ENCODE assay signal across 10 cellular contexts in the genomic region with DNA sequence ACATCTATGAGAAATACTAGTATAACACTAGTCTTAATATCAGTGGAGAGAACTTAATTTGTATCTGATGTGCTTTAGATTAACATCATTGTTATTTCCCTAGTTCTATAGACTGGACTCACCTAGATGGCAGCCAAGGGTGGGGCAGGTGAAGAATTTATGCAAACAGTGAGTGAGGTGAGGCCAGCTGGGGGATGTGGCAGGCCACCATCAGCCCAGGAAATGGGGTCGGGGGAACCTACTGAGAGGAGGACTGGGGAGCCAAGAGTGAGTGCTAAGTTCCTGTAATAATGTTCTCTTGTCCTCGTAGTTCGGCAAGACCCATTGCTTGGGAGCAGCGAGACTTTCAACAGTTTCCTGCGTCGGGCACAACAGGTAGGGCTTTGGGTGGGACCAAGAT. TPM values are rescaled to one million over a fixed set of nuclear protein-coding genes. Genes with fewer than 3 reads are reported as not detected.
DNase-seq lines count a peak whose midpoint lies in the region; ATAC-seq and TF ChIP-seq lines count a peak whose summit lies in the region.
"Had no signal": no experiment of that assay in that cellular context is flagged by ENCODE, and none has a peak within 500 bp of the region (broad histone marks: within the 10 kb centered on the region; RNA-seq: fewer than 3 reads in every experiment).

No MANE protein-coding gene starts in this region.

- no peak overlapping the region for H3K4ac ChIP-seq in IMR-90 (ENCODE audit: low read depth, low read length)
- H3K4ac ChIP-seq in trophoblast cell (ENCODE audit: low read depth, low read length), result no peak overlapping the region

- H4K91ac ChIP-seq in IMR-90 (ENCODE audit: insufficient read depth, low read depth, low read length), result no peak overlapping the region
- H4K91ac ChIP-seq in trophoblast cell (ENCODE audit: low read depth, low read length), result no peak overlapping the region

- H2AK5ac ChIP-seq in IMR-90 (ENCODE audit: low read depth, low read length) (no peak overlapping the region), trophoblast cell (ENCODE audit: low read length) (no peak overlapping the region)

- POLR2A ChIA-PET in IMR-90 (lab: Charles Lee; ENCODE audit: unreplicated experiment), result no interaction called here
- POLR2A ChIA-PET in activated naive CD8-positive, alpha-beta T cell treated with anti-CD3 and anti-CD28 coated beads, Interleukin-2, amount 10 ng/mL, durations not matched to agents 7 days and 5 days (lab: Charles Lee), result interaction anchor here (4.1 to 4.6 kb wide), 2 partner anchors 16 to 56 kb away, joined by 25 to 48 read pairs; a partner anchor contains a TSS
- POLR2A ChIA-PET in naive thymus-derived CD8-positive, alpha-beta T cell (lab: Charles Lee), result interaction anchor here (0.5 to 5.6 kb wide), 6 partner anchors 8 to 189 kb away, joined by 3 to 71 read pairs (median 18); a partner anchor contains a TSS

- peaks cover 0 to 3% (median 1%) of the 10 kb centered on the region in 3 donors for H3K27me3 Mint-ChIP-seq in CD14-positive monocyte (ENCODE audit: low read depth in 3 of 3)
- H3K27me3 Mint-ChIP-seq in activated naive CD8-positive, alpha-beta T cell treated with anti-CD3 and anti-CD28 coated beads, Interleukin-2, amount 10 ng/mL, durations not matched to agents 7 days and 5 days, result no peaks in the 10 kb centered on the region
- H3K27me3 Mint-ChIP-seq in naive thymus-derived CD8-positive, alpha-beta T cell, result no peaks in the 10 kb centered on the region

- H3K27ac Mint-ChIP-seq in CD14-positive monocyte, result peak overlapping the region in 4 of 7 donors; percentile 43 to 99 (median 76)
- H3K27ac Mint-ChIP-seq in activated naive CD8-positive, alpha-beta T cell treated with anti-CD3 and anti-CD28 coated beads, Interleukin-2, amount 10 ng/mL, durations not matched to agents 7 days and 5 days, result peak overlapping the region; percentile 98
- peak overlapping the region in 9 of 10 donors; percentile 7 to 95 (median 57) for H3K27ac Mint-ChIP-seq in naive thymus-derived CD8-positive, alpha-beta T cell

- peaks cover 61 to 65% of the 10 kb centered on the region in 2 donors for H3K36me3 Mint-ChIP-seq in CD14-positive monocyte
- peaks cover 32% of the 10 kb centered on the region for H3K36me3 Mint-ChIP-seq in activated naive CD8-positive, alpha-beta T cell treated with anti-CD3 and anti-CD28 coated beads, Interleukin-2, amount 10 ng/mL, durations not matched to agents 7 days and 5 days
- H3K36me3 Mint-ChIP-seq in naive thymus-derived CD8-positive, alpha-beta T cell, result peaks cover 4 to 62% (median 15%) of the 10 kb centered on the region in 3 donors

- H2BK15ac ChIP-seq in IMR-90 (ENCODE audit: low read depth, low read length), result no peak overlapping the region

- H3K9ac ChIP-seq in IMR-90 (ENCODE audit: low read depth, low read length) (no peak overlapping the region), trophoblast cell (ENCODE audit: low read length) (no peak overlapping the region)

- CTCF ChIA-PET in IMR-90 (lab: Yijun Ruan, JAX), result no interaction called here

- H2AFZ ChIP-seq in IMR-90 (replicated peaks; ENCODE audit: low read length, poor library complexity) (no peak overlapping the region), trophoblast cell (ENCODE audit: insufficient read depth, low read length, poor library complexity) (no peak overlapping the region)

- H2BK5ac ChIP-seq in IMR-90 (ENCODE audit: low read depth, low read length, poor library complexity, severe bottlenecking) (no peak overlapping the region), trophoblast cell (ENCODE audit: low read depth, low read length, poor library complexity) (no peak overlapping the region)

- no peak overlapping the region for H3K14ac ChIP-seq in IMR-90 (replicated peaks; ENCODE audit: low read depth, low read length)
- no peak overlapping the region for H3K14ac ChIP-seq in trophoblast cell (ENCODE audit: low read length)

- ATAC-seq in IMR-90 (ENCODE audit: low read depth) (no peak), HG02970 (IDR thresholded peaks at IDR 0.05; ENCODE audit: low FRiP score, unreplicated experiment) (no peak)
- no peak for ATAC-seq in activated naive CD8-positive, alpha-beta T cell treated with anti-CD3 and anti-CD28 coated beads, Interleukin-2, amount 10 ng/mL, durations not matched to agents 7 days and 5 days (ENCODE audit: low read depth)
- ATAC-seq in naive thymus-derived CD8-positive, alpha-beta T cell, result no peak

- peak overlapping the region; percentile 74 for H2AK9ac ChIP-seq in IMR-90 (replicated peaks; ENCODE audit: low read depth, low read length, poor library complexity)

- peaks cover 31 to 74% of the 10 kb centered on the region in 2 experiments for H3K79me1 ChIP-seq in IMR-90 (ENCODE audit: low read depth in 1 of 2, low read length in 2 of 2)
- H3K79me1 ChIP-seq in trophoblast cell (ENCODE audit: low read length), result peaks cover 15% of the 10 kb centered on the region

- H3K9me3 ChIP-seq in IMR-90 (ENCODE audit: control insufficient read depth, insufficient read depth, low read length), result no peaks in the 10 kb centered on the region
- H3K9me3 ChIP-seq in trophoblast cell (ENCODE audit: insufficient read depth, low read depth, low read length), result no peaks in the 10 kb centered on the region
- H3K9me3 ChIP-seq: prostate gland had no signal

- H3K4me2 ChIP-seq in IMR-90 (ENCODE audit: low read depth, low read length) (no peak overlapping the region), trophoblast cell (ENCODE audit: low read length) (no peak overlapping the region)

- H3K4me3 ChIP-seq in IMR-90 (ENCODE audit: insufficient read depth, low read depth, low read length) (no peak overlapping the region), trophoblast cell (ENCODE audit: low read depth, low read length) (no peak overlapping the region)
- H3K4me3 ChIP-seq: prostate gland had no signal

- H4K8ac ChIP-seq in IMR-90 (ENCODE audit: low read depth in 2 of 2, low read length in 2 of 2) (no peak overlapping the region), trophoblast cell (ENCODE audit: low read depth, low read length) (no peak overlapping the region)

- BruUV-seq in IMR-90 (replicated peaks; lab: Mats Ljungman, UMichigan), result no TSS peak

- H2BK20ac ChIP-seq in IMR-90 (ENCODE audit: low read depth, low read length), result no peak overlapping the region

- 100% methylated on average over 3 of the region's 6 CpGs; no CpG with 5 or more reads in 1 of the 2 experiments for WGBS in IMR-90 (ENCODE audit: extremely low coverage in 2 of 2, insufficient read length in 1 of 2), 2 experiments
- WGBS in trophoblast cell (ENCODE audit: extremely low coverage, insufficient coverage, insufficient read length), result no CpG with 5 or more reads among the region's 6 CpGs

- H3K18ac ChIP-seq in IMR-90 (ENCODE audit: low read depth, low read length) (no peak overlapping the region), trophoblast cell (ENCODE audit: low read length) (no peak overlapping the region)

- intact Hi-C loops in CD14-positive monocyte (cut with micrococcal nuclease), result loop anchor here (5.0 to 10.0 kb wide), 3 partner anchors 34 to 122 kb away; a partner anchor contains a TSS
- intact Hi-C loops in IMR-90 (cut with micrococcal nuclease), result no loop called here

- H3K9me1 ChIP-seq in IMR-90 (ENCODE audit: insufficient read depth, low read length), result peaks cover 5% of the 10 kb centered on the region; the same call in 1 of the 2 replicates

- H3K56ac ChIP-seq in IMR-90 (ENCODE audit: extremely low read depth, insufficient read depth, low read length), result no peak overlapping the region

- H3K4me1 ChIP-seq in IMR-90 (ENCODE audit: control insufficient read depth, insufficient read depth, low read length) (peaks cover 8% of the 10 kb centered on the region), trophoblast cell (ENCODE audit: control insufficient read depth in 1 of 2, insufficient read depth in 2 of 2, low read length in 2 of 2) (peaks cover 4 to 11% of the 10 kb centered on the region in 2 experiments)

- H3K27ac ChIP-seq in IMR-90 (ENCODE audit: insufficient read depth, low read length) (no peak overlapping the region), trophoblast cell (ENCODE audit: low read depth, low read length) (no peak overlapping the region)

- peaks cover 37% of the 10 kb centered on the region for H3K4me1 Mint-ChIP-seq in CD14-positive monocyte
- peaks cover 36% of the 10 kb centered on the region for H3K4me1 Mint-ChIP-seq in activated naive CD8-positive, alpha-beta T cell treated with anti-CD3 and anti-CD28 coated beads, Interleukin-2, amount 10 ng/mL, durations not matched to agents 7 days and 5 days
- peaks cover 31 to 53% (median 43%) of the 10 kb centered on the region in 4 donors for H3K4me1 Mint-ChIP-seq in naive thymus-derived CD8-positive, alpha-beta T cell

- TF ChIP-seq CTCF in CD14-positive monocyte (IDR thresholded peaks at IDR 0.05), result no peak
- no peak for TF ChIP-seq CTCF in IMR-90 (conservative IDR thresholded peaks at IDR 0.05; ENCODE audit: low read depth, low read length)

- H2BK12ac ChIP-seq in trophoblast cell (ENCODE audit: low read length), result no peak overlapping the region

- H3K23ac ChIP-seq in IMR-90 (ENCODE audit: low read depth, low read length) (no peak overlapping the region), trophoblast cell (ENCODE audit: low read length) (no peak overlapping the region)

- H3K36me3 ChIP-seq in IMR-90 (ENCODE audit: control insufficient read depth, insufficient read depth, low read length), result peaks cover 49% of the 10 kb centered on the region
- H3K36me3 ChIP-seq in trophoblast cell (ENCODE audit: control insufficient read depth in 1 of 2, insufficient read depth in 2 of 2, low read length in 2 of 2), result peaks cover 42 to 53% of the 10 kb centered on the region in 2 experiments

- no peak overlapping the region for H2BK120ac ChIP-seq in IMR-90 (ENCODE audit: low read depth, low read length)
- no peak overlapping the region for H2BK120ac ChIP-seq in trophoblast cell (ENCODE audit: insufficient read depth, low read length, poor library complexity)

- no peak overlapping the region for H4K5ac ChIP-seq in IMR-90 (ENCODE audit: low read depth, low read length)

- H3K27me3 ChIP-seq in IMR-90 (ENCODE audit: control insufficient read depth, insufficient read depth, low read length) (no peaks in the 10 kb centered on the region), trophoblast cell (ENCODE audit: insufficient read depth, low read length) (no peaks in the 10 kb centered on the region)

- H3K4me3 Mint-ChIP-seq in CD14-positive monocyte, result no peak overlapping the region
- peak overlapping the region; percentile 100 for H3K4me3 Mint-ChIP-seq in activated naive CD8-positive, alpha-beta T cell treated with anti-CD3 and anti-CD28 coated beads, Interleukin-2, amount 10 ng/mL, durations not matched to agents 7 days and 5 days
- H3K4me3 Mint-ChIP-seq in naive thymus-derived CD8-positive, alpha-beta T cell, result peak overlapping the region in 6 of 10 donors; percentile 51 to 84 (median 55)

- no peaks in the 10 kb centered on the region for H3K9me3 Mint-ChIP-seq in CD14-positive monocyte
- H3K9me3 Mint-ChIP-seq in activated naive CD8-positive, alpha-beta T cell treated with anti-CD3 and anti-CD28 coated beads, Interleukin-2, amount 10 ng/mL, durations not matched to agents 7 days and 5 days, result no peaks in the 10 kb centered on the region
- no peaks in the 10 kb centered on the region for H3K9me3 Mint-ChIP-seq in naive thymus-derived CD8-positive, alpha-beta T cell

- TF ChIP-seq POLR2A in IMR-90 (IDR thresholded peaks at IDR 0.05; ENCODE audit: low read depth, low read length), result no peak

- DNase-seq in CD14-positive monocyte (ENCODE audit: low spot score), result no peak
- no peak for DNase-seq in IMR-90
- DNase-seq in activated naive CD8-positive, alpha-beta T cell treated with anti-CD3 and anti-CD28 coated beads, Interleukin-2, amount 10 ng/mL, durations not matched to agents 7 days and 5 days, result peak; percentile 44
- DNase-seq in naive thymus-derived CD8-positive, alpha-beta T cell, result no peak
- DNase-seq in trophoblast cell, result no peak
- no peak for DNase-seq in HK-2 (ENCODE audit: unreplicated experiment)
- no peak for DNase-seq in NCI-H1417 treated with DMSO at 0.1 percent for 48 hours (lab: John Stamatoyannopoulos, UW)
- DNase-seq: NCI-H526 had no signal

- no peak for TF ChIP-seq RAD21 in IMR-90 (IDR thresholded peaks at IDR 0.05; ENCODE audit: low read length)

- in situ Hi-C loops in IMR-90 (cut with MboI; ENCODE audit: low sequenced_read_pairs), result no loop called here

- H4K12ac ChIP-seq in trophoblast cell (ENCODE audit: low read depth, low read length), result no peak overlapping the region

- peaks cover 33% of the 10 kb centered on the region; the same call in 1 of the 2 replicates for H4K20me1 ChIP-seq in IMR-90 (ENCODE audit: insufficient read depth, low read length)

- dilution Hi-C loops in IMR-90 (cut with HindIII; ENCODE audit: low sequenced_read_pairs, unreplicated experiment), result no loop called here

- peaks cover 13% of the 10 kb centered on the region for H3K79me2 ChIP-seq in trophoblast cell (ENCODE audit: control insufficient read depth, insufficient read depth, low read length, poor library complexity)

RNA-seq across cellular contexts. Expression of a gene that starts 2.5 kb away (rescaled TPM):
- polyA plus RNA-seq in CD14-positive monocyte, result 100 to 1,000 TPM; 291 to 338 TPM
- 130 and 131 TPM in 2 replicates for total RNA-seq in IMR-90 (2012; rRNA removed)
- 100.0 and 102 TPM in 2 replicates for polyA plus RNA-seq in IMR-90 (2012; rRNA removed)
- 114 and 116 TPM in 2 replicates for polyA plus RNA-seq in IMR-90 (2012; cell fraction: cytosol; rRNA removed)
- polyA plus RNA-seq in IMR-90 (2012; cell fraction: nucleus; rRNA removed; ENCODE audit: low replicate concordance), result 108 and 144 TPM in 2 replicates
- 100 to 1,000 TPM; 113 to 116 TPM for total RNA-seq in activated naive CD8-positive, alpha-beta T cell treated with anti-CD3 and anti-CD28 coated beads, Interleukin-2, amount 10 ng/mL, durations not matched to agents 7 days and 5 days
- total RNA-seq in naive thymus-derived CD8-positive, alpha-beta T cell, result 100 to 1,000 TPM; 121 to 122 TPM
- 100 to 1,000 TPM; 200 to 217 (median 215) TPM for polyA plus RNA-seq in naive thymus-derived CD8-positive, alpha-beta T cell
- 23.0 and 23.7 TPM in 2 replicates for polyA plus RNA-seq in trophoblast cell (2013)

RNA-seq across cellular contexts. Expression of a gene that starts 2.8 kb away (rescaled TPM):
- polyA plus RNA-seq in CD14-positive monocyte, result 10 to 100 TPM; 29.5 to 42.3 TPM
- total RNA-seq in IMR-90 (2012; rRNA removed), result 47.9 and 48.9 TPM in 2 replicates
- 40.3 and 43.8 TPM in 2 replicates for polyA plus RNA-seq in IMR-90 (2012; rRNA removed)
- polyA plus RNA-seq in IMR-90 (2012; cell fraction: cytosol; rRNA removed), result 26.6 and 38.5 TPM in 2 replicates
- 75.0 and 118 TPM in 2 replicates for polyA plus RNA-seq in IMR-90 (2012; cell fraction: nucleus; rRNA removed; ENCODE audit: low replicate concordance)
- total RNA-seq in activated naive CD8-positive, alpha-beta T cell treated with anti-CD3 and anti-CD28 coated beads, Interleukin-2, amount 10 ng/mL, durations not matched to agents 7 days and 5 days, result 10 to 100 TPM; 38.3 to 39.2 TPM
- total RNA-seq in naive thymus-derived CD8-positive, alpha-beta T cell, result 10 to 100 TPM; 54.9 to 55.5 TPM
- 10 to 100 TPM; 26.4 to 41.2 (median 30.0) TPM for polyA plus RNA-seq in naive thymus-derived CD8-positive, alpha-beta T cell
- 42.0 and 43.3 TPM in 2 replicates for polyA plus RNA-seq in trophoblast cell (2013)

RNA-seq across cellular contexts. Expression of a gene that starts 7.6 kb away (rescaled TPM):
- polyA plus RNA-seq in CD14-positive monocyte, result 1 to 10 TPM; 2.4 to 2.6 TPM
- total RNA-seq in IMR-90 (2012; rRNA removed), result 3.1 and 3.4 TPM in 2 replicates
- polyA plus RNA-seq in IMR-90 (2012; rRNA removed), result 23.5 and 23.7 TPM in 2 replicates
- polyA plus RNA-seq in IMR-90 (2012; cell fraction: cytosol; rRNA removed), result 11.3 and 17.8 TPM in 2 replicates
- polyA plus RNA-seq in IMR-90 (2012; cell fraction: nucleus; rRNA removed; ENCODE audit: low replicate concordance), result 73.2 and 130 TPM in 2 replicates
- total RNA-seq in activated naive CD8-positive, alpha-beta T cell treated with anti-CD3 and anti-CD28 coated beads, Interleukin-2, amount 10 ng/mL, durations not matched to agents 7 days and 5 days, result 10 to 100 TPM; 16.4 to 18.6 TPM
- 10 to 100 TPM; 18.6 to 18.8 TPM for total RNA-seq in naive thymus-derived CD8-positive, alpha-beta T cell
- polyA plus RNA-seq in naive thymus-derived CD8-positive, alpha-beta T cell, result 1 to 10 TPM; 2.0 to 6.0 (median 2.5) TPM
- 15.8 and 16.6 TPM in 2 replicates for polyA plus RNA-seq in trophoblast cell (2013)

RNA-seq across cellular contexts. Expression of a gene that starts 16.4 kb away (rescaled TPM):
- polyA plus RNA-seq in CD14-positive monocyte (10 to 100 TPM; 34.4 to 41.7 TPM), IMR-90 (2012; rRNA removed) (36.9 and 37.7 TPM in 2 replicates)
- total RNA-seq in IMR-90 (2012; rRNA removed), result 23.1 and 25.5 TPM in 2 replicates
- polyA plus RNA-seq in IMR-90 (2012; cell fraction: cytosol; rRNA removed), result 21.2 and 32.2 TPM in 2 replicates
- 85.6 and 101 TPM in 2 replicates for polyA plus RNA-seq in IMR-90 (2012; cell fraction: nucleus; rRNA removed; ENCODE audit: low replicate concordance)
- total RNA-seq in activated naive CD8-positive, alpha-beta T cell treated with anti-CD3 and anti-CD28 coated beads, Interleukin-2, amount 10 ng/mL, durations not matched to agents 7 days and 5 days, result 10 to 100 TPM; 66.4 to 70.8 TPM
- total RNA-seq in naive thymus-derived CD8-positive, alpha-beta T cell, result 100 to 1,000 TPM in 1 of 2 experiments, 10 to 100 TPM in 1; 96.5 to 105 TPM
- 10 to 100 TPM; 26.2 to 46.1 (median 31.3) TPM for polyA plus RNA-seq in naive thymus-derived CD8-positive, alpha-beta T cell
- polyA plus RNA-seq in trophoblast cell (2013), result 51.4 and 53.1 TPM in 2 replicates

RNA-seq across cellular contexts. Expression of a gene that starts 36.5 kb away (rescaled TPM):
- polyA plus RNA-seq in CD14-positive monocyte, result 10 to 100 TPM; 47.3 to 54.3 TPM
- total RNA-seq in IMR-90 (2012; rRNA removed), result 95.9 and 99.2 TPM in 2 replicates
- polyA plus RNA-seq in IMR-90 (2012; rRNA removed), result 55.9 and 57.6 TPM in 2 replicates
- polyA plus RNA-seq in IMR-90 (2012; cell fraction: cytosol; rRNA removed), result 28.8 and 44.4 TPM in 2 replicates
- polyA plus RNA-seq in IMR-90 (2012; cell fraction: nucleus; rRNA removed; ENCODE audit: low replicate concordance), result 24.9 and 39.9 TPM in 2 replicates
- 10 to 100 TPM; 90.1 to 91.3 TPM for total RNA-seq in activated naive CD8-positive, alpha-beta T cell treated with anti-CD3 and anti-CD28 coated beads, Interleukin-2, amount 10 ng/mL, durations not matched to agents 7 days and 5 days
- total RNA-seq in naive thymus-derived CD8-positive, alpha-beta T cell, result 10 to 100 TPM; 46.3 to 48.4 TPM
- polyA plus RNA-seq in naive thymus-derived CD8-positive, alpha-beta T cell, result 10 to 100 TPM; 57.1 to 85.2 (median 66.1) TPM
- polyA plus RNA-seq in trophoblast cell (2013), result 64.3 and 66.0 TPM in 2 replicates

Comparison
In these comparisons a context has a peak if more than half of its experiments do, and no peak if none do; other contexts are left out.
1. H3K4me3 Mint-ChIP-seq: peak in activated naive CD8-positive, alpha-beta T cell treated with anti-CD3 and anti-CD28 coated beads, Interleukin-2, amount 10 ng/mL, durations not matched to agents 7 days and 5 days (single experiment) and naive thymus-derived CD8-positive, alpha-beta T cell (6 of 10); none in CD14-positive monocyte (0 of 2).
2. Peak in every context shown above with its lines, with median percentiles within 50 percentile points of each other: H3K27ac Mint-ChIP-seq.